23 cellular contexts compared by ENCODE assay signal in the genomic region with DNA sequence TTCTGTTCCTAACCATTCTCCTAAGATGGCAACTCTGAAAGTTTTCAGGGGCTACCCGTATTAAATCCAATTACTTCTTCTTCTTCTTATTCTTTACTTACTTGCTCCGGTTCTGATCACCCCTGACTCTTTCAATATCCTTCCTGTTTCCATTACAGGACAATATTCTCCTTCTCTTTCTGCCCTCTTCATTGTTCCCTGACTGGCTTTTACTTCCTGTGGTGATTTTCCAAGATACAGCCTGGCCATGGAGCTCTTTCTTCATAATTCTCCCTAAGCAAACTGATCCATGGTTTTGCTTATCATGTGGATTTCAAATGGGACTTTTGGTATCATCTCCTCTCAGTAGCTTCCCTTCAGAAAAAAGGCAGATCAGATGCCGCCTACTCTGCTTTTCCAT. TPM values are rescaled to one million over a fixed set of nuclear protein-coding genes. Genes with fewer than 3 reads are reported as not detected.
"Had no signal": no experiment of that assay in that cellular context is flagged by ENCODE, and none has a peak within 500 bp of the region (broad histone marks: within the 10 kb centered on the region; RNA-seq: fewer than 3 reads in every experiment).

No MANE protein-coding gene starts in this region.

- H3K4me1 Mint-ChIP-seq: IgD-negative memory B cell had no signal

- H3K4me3 Mint-ChIP-seq: IgD-negative memory B cell had no signal

- H3K9me3 Mint-ChIP-seq: IgD-negative memory B cell had no signal

- ATAC-seq: K562, Panc1, PC-3 had no signal

- H3K27me3 Mint-ChIP-seq: IgD-negative memory B cell had no signal

- DNase-seq: Kasumi-1, MV-4-11, NCI-H1048, NCI-H1105, NCI-H1417, NCI-H1436 treated with DMSO at 0.1 percent for 48 hours, NCI-H1694, NCI-H187 treated with DMSO at 0.1 percent for 48 hours, NCI-H2029 treated with DMSO at 0.1 percent for 48 hours, NCI-H2171 treated with DMSO at 0.1 percent for 48 hours, NCI-H345, NCI-H524, NCI-H69, NCI-H774, PC-3, SHP77, SK-N-SH had no signal

- H3K27ac Mint-ChIP-seq: IgD-negative memory B cell had no signal

RNA-seq across cellular contexts. Expression of a gene that starts 40.6 kb away (rescaled TPM):
- total RNA-seq: K562, M059J, NCI-H460, PC-3, SK-MEL-5 had no signal
